Comparison of ENCODE assay signal across 8 cellular contexts in genomic region chr10:11757452-11757819, GRCh38. TPM values are rescaled to one million over a fixed set of nuclear protein-coding genes. Genes with fewer than 3 reads are reported as not detected.
DNase-seq lines count a peak whose midpoint lies in the region; ATAC-seq and TF ChIP-seq lines count a peak whose summit lies in the region.

No MANE protein-coding gene starts in this region.

- TF ChIP-seq CTCF in fibroblast of mammary gland (conservative IDR thresholded peaks at IDR 0.05; ENCODE audit: control insufficient read depth, insufficient read depth, low read depth, low read length), result no peak

- H3K4me3 ChIP-seq in fibroblast of mammary gland (ENCODE audit: control insufficient read depth, low read depth, low read length), result no peak overlapping the region

- ATAC-seq in GM21717 (IDR thresholded peaks at IDR 0.05; ENCODE audit: unreplicated experiment), result no peak

- DNase-seq in H4 (ENCODE audit: low spot score), result peak; percentile 33
- peak; percentile 85 for DNase-seq in NCI-H69 (lab: John Stamatoyannopoulos, UW)
- DNase-seq in fibroblast of mammary gland (ENCODE audit: low read depth), result peak; percentile 97
- DNase-seq in pulmonary artery endothelial cell (ENCODE audit: low read depth, low spot score), result peak; percentile 63
- no peak for DNase-seq in amniotic stem cell (lab: John Stamatoyannopoulos, UW)
- no peak for DNase-seq in SKM-1 treated with dmso at 0.1 percent for 144 hours (lab: John Stamatoyannopoulos, UW; ENCODE audit: unreplicated experiment)
- no peak for DNase-seq in epidermal melanocyte (ENCODE audit: insufficient read length, low spot score)

RNA-seq across cellular contexts. Expression of gene ECHDC3, which starts 15.3 kb away (rescaled TPM):
- 3.6 and 4.4 TPM in 2 replicates for total RNA-seq in H4 (2014; rRNA removed; shearing (Covaris generic))
- 4.2 and 6.7 TPM in 2 replicates for total RNA-seq in pulmonary artery endothelial cell

Comparison
In these comparisons a context has a peak if more than half of its experiments do, and no peak if none do; other contexts are left out.
1. DNase-seq: peak in H4 (single experiment), NCI-H69 (single experiment), fibroblast of mammary gland (single experiment) and pulmonary artery endothelial cell (single experiment); none in amniotic stem cell (single experiment), SKM-1 treated with dmso at 0.1 percent for 144 hours (single experiment) and epidermal melanocyte (single experiment).